Comparison of ENCODE assay signal across 9 cellular contexts in the genomic region with DNA sequence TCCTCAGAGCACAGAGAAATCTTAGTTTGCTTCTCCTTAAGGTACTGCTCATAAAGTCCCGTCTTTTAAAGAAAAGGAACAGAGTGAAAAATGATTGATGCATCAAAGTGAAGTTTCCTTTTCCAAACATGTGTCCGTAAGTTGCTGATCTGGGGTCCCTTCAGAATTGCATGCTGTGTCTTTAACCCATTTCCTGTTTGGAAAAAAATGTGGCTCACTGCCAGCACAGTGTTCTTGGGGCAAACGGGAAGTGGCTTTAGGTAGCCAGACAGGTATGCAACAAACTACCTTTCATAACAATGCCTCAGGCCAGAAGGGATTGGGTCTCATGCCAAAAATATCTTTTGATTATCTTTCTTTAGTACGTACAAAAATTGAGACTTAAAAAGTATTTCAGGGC. TPM values are rescaled to one million over a fixed set of nuclear protein-coding genes. Genes with fewer than 3 reads are reported as not detected.
DNase-seq lines count a peak whose midpoint lies in the region; ATAC-seq and TF ChIP-seq lines count a peak whose summit lies in the region.
"Had no signal": no experiment of that assay in that cellular context is flagged by ENCODE, and none has a peak within 500 bp of the region (broad histone marks: within the 10 kb centered on the region; RNA-seq: fewer than 3 reads in every experiment).

No MANE protein-coding gene starts in this region.

- H3K9me2 ChIP-seq in SK-N-SH = no peaks in the 10 kb centered on the region

- DNase-seq in SK-N-SH = no peak
- peak; percentile 56 for DNase-seq in NCI-H748 (lab: John Stamatoyannopoulos, UW; ENCODE audit: unreplicated experiment)
- peak; percentile 22 for DNase-seq in endothelial cell (ENCODE audit: low spot score)
- DNase-seq in coronary artery (ENCODE audit: low spot score) = no peak
- DNase-seq in AG08395 (ENCODE audit: low spot score) = no peak
- DNase-seq in AG20443 (ENCODE audit: low spot score) = no peak
- DNase-seq: activated CD4-positive, alpha-beta T cell treated with anti-CD3 and anti-CD28 coated beads for 36 hours had no signal

- H3K9me3 Mint-ChIP-seq in endothelial cell (ENCODE audit: unreplicated experiment) = no peaks in the 10 kb centered on the region

- H3K36me3 ChIP-seq in SK-N-SH (replicated peaks in 1 of 2; ENCODE audit: control insufficient read depth in 1 of 2, insufficient read depth in 2 of 2, low read length in 1 of 2) = no peaks in the 10 kb centered on the region

- 64% methylated on average over 4 of the region's 4 CpGs for WGBS in SK-N-SH (ENCODE audit: low lambda C conversion rate)

- H3K4me2 ChIP-seq in SK-N-SH = peak overlapping the region; percentile 47; the same call in 1 of the 2 replicates

- TF ChIP-seq CTCF in SK-N-SH (IDR thresholded peaks at IDR 0.05) (no peak), endothelial cell (IDR thresholded peaks at IDR 0.05; ENCODE audit: unreplicated experiment) (no peak), coronary artery (IDR thresholded peaks at IDR 0.05) (no peak)

- peak overlapping the region; percentile 3; the same call in 1 of the 2 replicates for H3K9ac ChIP-seq in SK-N-SH

- peaks cover 12% of the 10 kb centered on the region for H3K4me1 Mint-ChIP-seq in endothelial cell (ENCODE audit: unreplicated experiment)

- H3K27ac Mint-ChIP-seq in endothelial cell (ENCODE audit: unreplicated experiment) = no peak overlapping the region
- H3K27ac Mint-ChIP-seq: activated CD4-positive, alpha-beta T cell treated with anti-CD3 and anti-CD28 coated beads for 36 hours had no signal

- POLR2A ChIA-PET in SK-N-SH (lab: Yijun Ruan, JAX) = no interaction called here

- no peak overlapping the region for H3K4me3 Mint-ChIP-seq in endothelial cell (ENCODE audit: unreplicated experiment)
- H3K4me3 Mint-ChIP-seq: activated CD4-positive, alpha-beta T cell treated with anti-CD3 and anti-CD28 coated beads for 36 hours had no signal

- 0 out of 2 replicates have a peak, but pooled peaks cover 7% of the 10 kb centered on the region for H3K9me3 ChIP-seq in SK-N-SH

- no peaks in the 10 kb centered on the region for H4K20me1 ChIP-seq in SK-N-SH (ENCODE audit: insufficient read depth)

- H3F3A ChIP-seq in SK-N-SH (replicated peaks; ENCODE audit: insufficient read depth) = peaks cover 18% of the 10 kb centered on the region

- H3K27me3 Mint-ChIP-seq in endothelial cell (ENCODE audit: unreplicated experiment) = no peaks in the 10 kb centered on the region

- 0 out of 4 replicates have a peak overlapping the region, but pooled peaks of 1 of the 2 experiments have one; percentile 3 for H3K4me3 ChIP-seq in SK-N-SH (ENCODE audit: low read depth in 2 of 2, low read length in 1 of 2)
- H3K4me3 ChIP-seq in skin epidermis = no peak overlapping the region
- no peak overlapping the region for H3K4me3 ChIP-seq in coronary artery

- no peaks in the 10 kb centered on the region for H3K79me2 ChIP-seq in SK-N-SH (ENCODE audit: insufficient read depth)

- CTCF ChIA-PET in SK-N-SH (lab: Yijun Ruan, JAX) = interaction anchor here (0.9 kb wide), 1 partner anchor 22 kb away, joined by 3 read pairs; no protein-coding TSS in a partner anchor

- H3K27me3 ChIP-seq in SK-N-SH (ENCODE audit: insufficient read depth) = no peaks in the 10 kb centered on the region

- no peak overlapping the region for H2AFZ ChIP-seq in SK-N-SH (ENCODE audit: low read depth)

- H3K4me1 ChIP-seq in SK-N-SH (ENCODE audit: control insufficient read depth in 1 of 2, insufficient read depth in 2 of 2, low read depth in 1 of 2, low read length in 1 of 2) = peaks cover 3 to 13% of the 10 kb centered on the region in 2 experiments

- no peak for TF ChIP-seq EP300 in SK-N-SH (IDR thresholded peaks at IDR 0.05; ENCODE audit: borderline replicate concordance in 1 of 2, low read depth in 1 of 2, low read length in 1 of 2)

- H3K36me3 Mint-ChIP-seq in endothelial cell (ENCODE audit: low read depth, unreplicated experiment) = peaks cover 3% of the 10 kb centered on the region

- H3K27ac ChIP-seq in SK-N-SH (ENCODE audit: low read depth in 2 of 2, low read length in 1 of 2) (peak overlapping the region; percentile 64 to 89; a peak in 3 of 4 replicates), skin epidermis (peak overlapping the region in 11 of 21 experiments; percentile 0 to 67 (median 46)), coronary artery (no peak overlapping the region)

- no peak for TF ChIP-seq RAD21 in SK-N-SH (IDR thresholded peaks at IDR 0.05; ENCODE audit: low read length)

- no peak for ATAC-seq in SK-N-SH treated with all-trans-retinoic acid at 6 μM for 48 hours

TF ChIP-seq in SK-N-SH, 30 proteins besides CTCF, POLR2A, EP300 and RAD21 (continues in another document):
- TF ChIP-seq, protein P1, sequence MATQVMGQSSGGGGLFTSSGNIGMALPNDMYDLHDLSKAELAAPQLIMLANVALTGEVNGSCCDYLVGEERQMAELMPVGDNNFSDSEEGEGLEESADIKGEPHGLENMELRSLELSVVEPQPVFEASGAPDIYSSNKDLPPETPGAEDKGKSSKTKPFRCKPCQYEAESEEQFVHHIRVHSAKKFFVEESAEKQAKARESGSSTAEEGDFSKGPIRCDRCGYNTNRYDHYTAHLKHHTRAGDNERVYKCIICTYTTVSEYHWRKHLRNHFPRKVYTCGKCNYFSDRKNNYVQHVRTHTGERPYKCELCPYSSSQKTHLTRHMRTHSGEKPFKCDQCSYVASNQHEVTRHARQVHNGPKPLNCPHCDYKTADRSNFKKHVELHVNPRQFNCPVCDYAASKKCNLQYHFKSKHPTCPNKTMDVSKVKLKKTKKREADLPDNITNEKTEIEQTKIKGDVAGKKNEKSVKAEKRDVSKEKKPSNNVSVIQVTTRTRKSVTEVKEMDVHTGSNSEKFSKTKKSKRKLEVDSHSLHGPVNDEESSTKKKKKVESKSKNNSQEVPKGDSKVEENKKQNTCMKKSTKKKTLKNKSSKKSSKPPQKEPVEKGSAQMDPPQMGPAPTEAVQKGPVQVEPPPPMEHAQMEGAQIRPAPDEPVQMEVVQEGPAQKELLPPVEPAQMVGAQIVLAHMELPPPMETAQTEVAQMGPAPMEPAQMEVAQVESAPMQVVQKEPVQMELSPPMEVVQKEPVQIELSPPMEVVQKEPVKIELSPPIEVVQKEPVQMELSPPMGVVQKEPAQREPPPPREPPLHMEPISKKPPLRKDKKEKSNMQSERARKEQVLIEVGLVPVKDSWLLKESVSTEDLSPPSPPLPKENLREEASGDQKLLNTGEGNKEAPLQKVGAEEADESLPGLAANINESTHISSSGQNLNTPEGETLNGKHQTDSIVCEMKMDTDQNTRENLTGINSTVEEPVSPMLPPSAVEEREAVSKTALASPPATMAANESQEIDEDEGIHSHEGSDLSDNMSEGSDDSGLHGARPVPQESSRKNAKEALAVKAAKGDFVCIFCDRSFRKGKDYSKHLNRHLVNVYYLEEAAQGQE (IDR thresholded peaks at IDR 0.05; ENCODE audit: low read depth, low read length) = no peak
- no peak for TF ChIP-seq JUND (IDR thresholded peaks at IDR 0.05)
- TF ChIP-seq GABPA (IDR thresholded peaks at IDR 0.05; ENCODE audit: low read depth) = no peak
- TF ChIP-seq NFIC (IDR thresholded peaks at IDR 0.05; ENCODE audit: borderline replicate concordance) = peak; percentile 74
- TF ChIP-seq FOXJ3 (CRISPR knock-in tag; IDR thresholded peaks at IDR 0.05) = no peak

TF ChIP-seq in SK-N-SH treated with all-trans-retinoic acid at 6 μM for 48 hours, 23 proteins besides CTCF, POLR2A, EP300 and RAD21:
- TF ChIP-seq SNAI2 (CRISPR knock-in tag; IDR thresholded peaks at IDR 0.05) = no peak
- TF ChIP-seq, protein P2, sequence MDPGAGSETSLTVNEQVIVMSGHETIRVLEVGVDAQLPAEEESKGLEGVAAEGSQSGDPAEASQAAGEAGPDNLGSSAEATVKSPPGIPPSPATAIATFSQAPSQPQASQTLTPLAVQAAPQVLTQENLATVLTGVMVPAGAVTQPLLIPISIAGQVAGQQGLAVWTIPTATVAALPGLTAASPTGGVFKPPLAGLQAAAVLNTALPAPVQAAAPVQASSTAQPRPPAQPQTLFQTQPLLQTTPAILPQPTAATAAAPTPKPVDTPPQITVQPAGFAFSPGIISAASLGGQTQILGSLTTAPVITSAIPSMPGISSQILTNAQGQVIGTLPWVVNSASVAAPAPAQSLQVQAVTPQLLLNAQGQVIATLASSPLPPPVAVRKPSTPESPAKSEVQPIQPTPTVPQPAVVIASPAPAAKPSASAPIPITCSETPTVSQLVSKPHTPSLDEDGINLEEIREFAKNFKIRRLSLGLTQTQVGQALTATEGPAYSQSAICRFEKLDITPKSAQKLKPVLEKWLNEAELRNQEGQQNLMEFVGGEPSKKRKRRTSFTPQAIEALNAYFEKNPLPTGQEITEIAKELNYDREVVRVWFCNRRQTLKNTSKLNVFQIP (CRISPR knock-in tag; IDR thresholded peaks at IDR 0.05; ENCODE audit: borderline replicate concordance, low read depth) = no peak
- TF ChIP-seq PPARA (CRISPR knock-in tag; IDR thresholded peaks at IDR 0.05; ENCODE audit: borderline replicate concordance) = no peak
- no peak for TF ChIP-seq ZNF70 (CRISPR knock-in tag; IDR thresholded peaks at IDR 0.05)
TF ChIP-seq in SK-N-SH treated with all-trans-retinoic acid at 6 μM for 48 hours: peak in this region for 0.

RNA-seq across cellular contexts. Expression of a gene that starts 50.9 kb away (rescaled TPM):
- polyA plus RNA-seq in SK-N-SH (2012; rRNA removed) = 13.0 and 19.6 TPM in 2 replicates
- 16.7 and 18.9 TPM in 2 replicates for polyA plus RNA-seq in SK-N-SH (2012; cell fraction: cytosol; rRNA removed)
- 7.0 and 7.1 TPM in 2 replicates for polyA plus RNA-seq in SK-N-SH (2012; cell fraction: nucleus; rRNA removed)
- 39.4 TPM for total RNA-seq in endothelial cell (ENCODE audit: unreplicated experiment)

Comparison
In these comparisons a context has a peak if more than half of its experiments do, and no peak if none do; other contexts are left out.
1. DNase-seq: peak in NCI-H748 (single experiment) and endothelial cell (single experiment); none in SK-N-SH (single experiment), coronary artery (single experiment), AG08395 (single experiment) and AG20443 (single experiment).
2. H3K27ac ChIP-seq: peak in SK-N-SH (2 of 2) and skin epidermis (11 of 21); none in coronary artery (0 of 2).